In genomic region chr10:60419249-60419648, GRCh38 we compare ENCODE assay signal across 19 cellular contexts. TPM values are rescaled to one million over a fixed set of nuclear protein-coding genes. Genes with fewer than 3 reads are reported as not detected.
DNase-seq lines count a peak whose midpoint lies in the region; ATAC-seq, FAIRE-seq and TF ChIP-seq lines count a peak whose summit lies in the region.
"Had no signal": no experiment of that assay in that cellular context is flagged by ENCODE, and none has a peak within 500 bp of the region (broad histone marks: within the 10 kb centered on the region; RNA-seq: fewer than 3 reads in every experiment).

No MANE protein-coding gene starts in this region.

- H3K18ac ChIP-seq in IMR-90 (ENCODE audit: low read depth, low read length), result no peak overlapping the region
- H3K18ac ChIP-seq in H1 (ENCODE audit: extremely low read depth, low read length), result no peak overlapping the region
- H3K18ac ChIP-seq in trophoblast cell (ENCODE audit: low read length), result no peak overlapping the region

- CTCF ChIA-PET in IMR-90 (lab: Yijun Ruan, JAX) (no interaction called here), H1 (lab: Charles Lee; ENCODE audit: partially characterized antibody) (interaction anchor here (0.6 to 1.2 kb wide), 4 partner anchors 10 to 215 kb away, joined by 3 to 4 read pairs (median 4); no protein-coding TSS in a partner anchor)

- peak; percentile 78 for FAIRE-seq in H1 (lab: Jason Lieb, UNC)
- FAIRE-seq: G401.6, GM12878, GM19239 had no signal

- no peak for ATAC-seq in IMR-90 (ENCODE audit: low read depth)
- no peak for ATAC-seq in GM21381 (IDR thresholded peaks at IDR 0.05; ENCODE audit: unreplicated experiment)
- ATAC-seq: CD8-positive, alpha-beta T cell; GM12878; HCT116 had no signal

- TF ChIP-seq RAD21 in IMR-90 (IDR thresholded peaks at IDR 0.05; ENCODE audit: low read length) (no peak), H1 (IDR thresholded peaks at IDR 0.05 in 1 of 2, conservative IDR thresholded peaks at IDR 0.05 in 1 of 2; ENCODE audit: low read depth in 2 of 2, low read length in 2 of 2) (no peak)

- H3K4me1 ChIP-seq in IMR-90 (ENCODE audit: control insufficient read depth, insufficient read depth, low read length) (peaks cover 6% of the 10 kb centered on the region), H1 (replicated peaks in 1 of 4; ENCODE audit: control insufficient read depth in 3 of 4, insufficient read depth in 4 of 4, low read length in 3 of 4) (peaks cover 0 to 10% (median 4%) of the 10 kb centered on the region in 4 experiments; a peak in 3 of 7 replicates), trophoblast cell (ENCODE audit: control insufficient read depth in 1 of 2, insufficient read depth in 2 of 2, low read length in 2 of 2) (peaks cover 4 to 8% of the 10 kb centered on the region in 2 experiments), spleen (no peaks in the 10 kb centered on the region), esophagus muscularis mucosa (no peaks in the 10 kb centered on the region)
- H3K4me1 ChIP-seq: BLaER1 had no signal

- POLR2A ChIA-PET in IMR-90 (lab: Charles Lee; ENCODE audit: unreplicated experiment) (no interaction called here), H1 (lab: Charles Lee; ENCODE audit: partially characterized antibody) (no interaction called here)

- H2AK9ac ChIP-seq in IMR-90 (replicated peaks; ENCODE audit: low read depth, low read length, poor library complexity), result no peak overlapping the region

- H3K9me1 ChIP-seq in IMR-90 (ENCODE audit: insufficient read depth, low read length), result peaks cover 9% of the 10 kb centered on the region; the same call in 1 of the 2 replicates

- no peak overlapping the region; the same call in 1 of the 2 replicates for H4K5ac ChIP-seq in IMR-90 (ENCODE audit: low read depth, low read length)
- no peak overlapping the region for H4K5ac ChIP-seq in H1 (ENCODE audit: insufficient read length, low read depth, low read length)

- H2BK15ac ChIP-seq in IMR-90 (ENCODE audit: low read depth, low read length) (no peak overlapping the region), H1 (ENCODE audit: low read length) (no peak overlapping the region)

- H3K14ac ChIP-seq in IMR-90 (replicated peaks; ENCODE audit: low read depth, low read length), result no peak overlapping the region
- H3K14ac ChIP-seq in H1 (ENCODE audit: insufficient read length), result no peak overlapping the region
- H3K14ac ChIP-seq in trophoblast cell (ENCODE audit: low read length), result no peak overlapping the region

- no peak for TF ChIP-seq POLR2A in IMR-90 (IDR thresholded peaks at IDR 0.05; ENCODE audit: low read depth, low read length)
- TF ChIP-seq POLR2A in H1 (IDR thresholded peaks at IDR 0.05; ENCODE audit: control extremely low read depth in 1 of 2, low read depth in 2 of 2, low read length in 2 of 2), result no peak
- no peak for TF ChIP-seq POLR2A in spleen (IDR thresholded peaks at IDR 0.05)
- no peak for TF ChIP-seq POLR2A in esophagus muscularis mucosa (IDR thresholded peaks at IDR 0.05; ENCODE audit: low read depth)

- H3K79me2 ChIP-seq in H1 (ENCODE audit: control insufficient read depth in 1 of 2, insufficient read depth in 2 of 2, low read length in 2 of 2) (no peaks in the 10 kb centered on the region), trophoblast cell (ENCODE audit: control insufficient read depth, insufficient read depth, low read length, poor library complexity) (no peaks in the 10 kb centered on the region)

- H3K4ac ChIP-seq in IMR-90 (ENCODE audit: low read depth, low read length), result no peak overlapping the region
- no peak overlapping the region for H3K4ac ChIP-seq in H1 (replicated peaks; ENCODE audit: insufficient read length, low read depth, low read length)
- H3K4ac ChIP-seq in trophoblast cell (ENCODE audit: low read depth, low read length), result no peak overlapping the region

- H4K12ac ChIP-seq in trophoblast cell (ENCODE audit: low read depth, low read length), result no peak overlapping the region

- no peak overlapping the region for H3K4me2 ChIP-seq in IMR-90 (ENCODE audit: low read depth, low read length)
- H3K4me2 ChIP-seq in H1 (ENCODE audit: insufficient read depth in 1 of 2, low read depth in 2 of 2, low read length in 2 of 2), result no peak overlapping the region
- no peak overlapping the region for H3K4me2 ChIP-seq in trophoblast cell (ENCODE audit: low read length)
- H3K4me2 ChIP-seq: BLaER1 had no signal

- intact Hi-C loops in IMR-90 (cut with micrococcal nuclease) (no loop called here), spleen (cut with DNase I; ENCODE audit: low total_unique reads) (no loop called here), esophagus muscularis mucosa (cut with DNase I) (no loop called here)

- H4K8ac ChIP-seq in IMR-90 (ENCODE audit: low read depth in 2 of 2, low read length in 2 of 2) (no peak overlapping the region), H1 (ENCODE audit: extremely low read depth, insufficient read depth, low read length) (no peak overlapping the region), trophoblast cell (ENCODE audit: low read depth, low read length) (no peak overlapping the region)

- H2BK120ac ChIP-seq in IMR-90 (ENCODE audit: low read depth, low read length) (peak overlapping the region; percentile 6; the same call in 1 of the 2 replicates), H1 (replicated peaks; ENCODE audit: low read depth, low read length) (no peak overlapping the region), trophoblast cell (ENCODE audit: insufficient read depth, low read length, poor library complexity) (no peak overlapping the region)

- no peak overlapping the region for H2AFZ ChIP-seq in IMR-90 (replicated peaks; ENCODE audit: low read length, poor library complexity)
- H2AFZ ChIP-seq in H1 (ENCODE audit: low read length), result no peak overlapping the region
- no peak overlapping the region for H2AFZ ChIP-seq in trophoblast cell (ENCODE audit: insufficient read depth, low read length, poor library complexity)

- H4K91ac ChIP-seq in IMR-90 (ENCODE audit: insufficient read depth, low read depth, low read length) (no peak overlapping the region), H1 (replicated peaks; ENCODE audit: insufficient read length, low read length) (no peak overlapping the region), trophoblast cell (ENCODE audit: low read depth, low read length) (peak overlapping the region; percentile 4)

- H3K56ac ChIP-seq in IMR-90 (ENCODE audit: extremely low read depth, insufficient read depth, low read length), result no peak overlapping the region
- no peak overlapping the region for H3K56ac ChIP-seq in H1 (replicated peaks; ENCODE audit: insufficient read length, low read depth, low read length)

- in situ Hi-C loops in IMR-90 (cut with MboI; ENCODE audit: low sequenced_read_pairs), result loop anchor here (25.0 kb wide), 1 partner anchor 532 kb away; no protein-coding TSS in a partner anchor

- no peak overlapping the region for H3K27ac ChIP-seq in IMR-90 (ENCODE audit: insufficient read depth, low read length)
- no peak overlapping the region for H3K27ac ChIP-seq in H1 (ENCODE audit: low read depth, low read length)
- H3K27ac ChIP-seq in trophoblast cell (ENCODE audit: low read depth, low read length), result no peak overlapping the region
- H3K27ac ChIP-seq in spleen, result no peak overlapping the region
- no peak overlapping the region for H3K27ac ChIP-seq in esophagus muscularis mucosa (replicated peaks in 1 of 4)
- H3K27ac ChIP-seq: BLaER1, C4-2B had no signal

- H3K23me2 ChIP-seq in H1 (ENCODE audit: low read depth, low read length), result no peaks in the 10 kb centered on the region

- no TSS peak for BruUV-seq in IMR-90 (replicated peaks; lab: Mats Ljungman, UMichigan)

- dilution Hi-C loops in IMR-90 (cut with HindIII; ENCODE audit: low sequenced_read_pairs, unreplicated experiment), result no loop called here

- H3K4me3 ChIP-seq in IMR-90 (ENCODE audit: insufficient read depth, low read depth, low read length) (no peak overlapping the region), H1 (ENCODE audit: extremely low read depth in 1 of 4, insufficient read depth in 2 of 4, low read depth in 3 of 4, low read length in 4 of 4) (no peak overlapping the region), trophoblast cell (ENCODE audit: low read depth, low read length) (no peak overlapping the region), spleen (no peak overlapping the region), esophagus muscularis mucosa (no peak overlapping the region)
- H3K4me3 ChIP-seq: BLaER1, GM12878 had no signal

- no peaks in the 10 kb centered on the region for H3K9me3 ChIP-seq in IMR-90 (ENCODE audit: control insufficient read depth, insufficient read depth, low read length)
- no peaks in the 10 kb centered on the region for H3K9me3 ChIP-seq in H1 (ENCODE audit: insufficient read depth in 2 of 2, low read depth in 1 of 2, low read length in 1 of 2)
- H3K9me3 ChIP-seq in trophoblast cell (ENCODE audit: insufficient read depth, low read depth, low read length), result no peaks in the 10 kb centered on the region
- no peaks in the 10 kb centered on the region for H3K9me3 ChIP-seq in spleen
- H3K9me3 ChIP-seq in esophagus muscularis mucosa, result no peaks in the 10 kb centered on the region
- H3K9me3 ChIP-seq: BLaER1, Caco-2 had no signal

- H3K9ac ChIP-seq in IMR-90 (ENCODE audit: low read depth, low read length) (no peak overlapping the region), H1 (replicated peaks in 1 of 4; ENCODE audit: extremely low read depth in 1 of 4, low read depth in 3 of 4, low read length in 3 of 4) (no peak overlapping the region), trophoblast cell (ENCODE audit: low read length) (no peak overlapping the region)
- H3K9ac ChIP-seq: BLaER1 had no signal

- H2BK5ac ChIP-seq in IMR-90 (ENCODE audit: low read depth, low read length, poor library complexity, severe bottlenecking) (no peak overlapping the region), H1 (ENCODE audit: low read depth, low read length) (no peak overlapping the region), trophoblast cell (ENCODE audit: low read depth, low read length, poor library complexity) (peak overlapping the region; percentile 37)

- TF ChIP-seq CTCF in IMR-90 (conservative IDR thresholded peaks at IDR 0.05; ENCODE audit: low read depth, low read length), result no peak
- TF ChIP-seq CTCF in H1 (IDR thresholded peaks at IDR 0.05; ENCODE audit: control extremely low read depth in 1 of 3, insufficient read depth in 1 of 3, low read depth in 1 of 3, low read length in 3 of 3), result no peak
- TF ChIP-seq CTCF in spleen (IDR thresholded peaks at IDR 0.05 in 8 of 11, conservative IDR thresholded peaks at IDR 0.05 in 3 of 11), result no peak
- no peak for TF ChIP-seq CTCF in esophagus muscularis mucosa (IDR thresholded peaks at IDR 0.05)

- DNase-seq in IMR-90 (no peak), H1 (ENCODE audit: low read depth in 1 of 2, low spot score in 2 of 2) (no peak), trophoblast cell (no peak), spleen (no peak), esophagus muscularis mucosa (ENCODE audit: extremely low spot score) (no peak)
- DNase-seq: Caco-2; CD4-positive, CD25-positive, alpha-beta regulatory T cell; CD8-positive, alpha-beta T cell; DMS153; DND-41; GOT3; H9 had no signal

- H2BK12ac ChIP-seq in H1 (ENCODE audit: low read depth, low read length), result no peak overlapping the region
- peak overlapping the region; percentile 3 for H2BK12ac ChIP-seq in trophoblast cell (ENCODE audit: low read length)

- H3K27me3 ChIP-seq in IMR-90 (ENCODE audit: control insufficient read depth, insufficient read depth, low read length), result no peaks in the 10 kb centered on the region
- peaks cover 1 to 25% (median 20%) of the 10 kb centered on the region in 4 experiments; a peak in 6 of 7 replicates for H3K27me3 ChIP-seq in H1 (replicated peaks in 1 of 4; ENCODE audit: control insufficient read depth in 3 of 4, extremely low read depth in 1 of 4, insufficient read depth in 3 of 4, low read length in 3 of 4)
- H3K27me3 ChIP-seq in trophoblast cell (ENCODE audit: insufficient read depth, low read length), result no peaks in the 10 kb centered on the region
- no peaks in the 10 kb centered on the region for H3K27me3 ChIP-seq in spleen (replicated peaks in 1 of 7)
- no peaks in the 10 kb centered on the region for H3K27me3 ChIP-seq in esophagus muscularis mucosa
- H3K27me3 ChIP-seq: BLaER1 had no signal

- no peak; a peak in 1 of 3 replicates for TF ChIP-seq EP300 in H1 (IDR thresholded peaks at IDR 0.05; ENCODE audit: borderline replicate concordance in 1 of 2, low read depth in 2 of 2, low read length in 2 of 2)
- no peak for TF ChIP-seq EP300 in esophagus muscularis mucosa (IDR thresholded peaks at IDR 0.05)

- H2AK5ac ChIP-seq in IMR-90 (ENCODE audit: low read depth, low read length) (peak overlapping the region; percentile 7; the same call in 1 of the 2 replicates), H1 (ENCODE audit: low read depth, low read length) (no peak overlapping the region), trophoblast cell (ENCODE audit: low read length) (no peak overlapping the region)

- H2BK20ac ChIP-seq in IMR-90 (ENCODE audit: low read depth, low read length) (peak overlapping the region; percentile 9; the same call in 1 of the 2 replicates), H1 (ENCODE audit: low read length) (no peak overlapping the region)

- no peaks in the 10 kb centered on the region for H3K79me1 ChIP-seq in IMR-90 (ENCODE audit: low read depth in 1 of 2, low read length in 2 of 2)
- H3K79me1 ChIP-seq in H1 (ENCODE audit: low read depth, low read length), result no peaks in the 10 kb centered on the region
- H3K79me1 ChIP-seq in trophoblast cell (ENCODE audit: low read length), result peaks cover 10% of the 10 kb centered on the region

- H3K23ac ChIP-seq in IMR-90 (ENCODE audit: low read depth, low read length) (no peak overlapping the region), H1 (ENCODE audit: insufficient read length) (no peak overlapping the region), trophoblast cell (ENCODE audit: low read length) (no peak overlapping the region)

- H3K36me3 ChIP-seq in IMR-90 (ENCODE audit: control insufficient read depth, insufficient read depth, low read length) (no peaks in the 10 kb centered on the region), H1 (ENCODE audit: control insufficient read depth in 2 of 4, insufficient read depth in 4 of 4, low read length in 3 of 4) (no peaks in the 10 kb centered on the region), trophoblast cell (ENCODE audit: control insufficient read depth in 1 of 2, insufficient read depth in 2 of 2, low read length in 2 of 2) (no peaks in the 10 kb centered on the region), spleen (no peaks in the 10 kb centered on the region), esophagus muscularis mucosa (no peaks in the 10 kb centered on the region)
- H3K36me3 ChIP-seq: BLaER1 had no signal

- no peaks in the 10 kb centered on the region for H4K20me1 ChIP-seq in IMR-90 (ENCODE audit: insufficient read depth, low read length)
- H4K20me1 ChIP-seq in H1 (replicated peaks in 1 of 2; ENCODE audit: control insufficient read depth in 1 of 2, insufficient read depth in 2 of 2, low read length in 2 of 2), result no peaks in the 10 kb centered on the region
- H4K20me1 ChIP-seq: BLaER1 had no signal

RNA-seq across cellular contexts. Expression of gene ANK3, which starts 29.6 kb away (rescaled TPM):
- total RNA-seq in IMR-90 (2012; rRNA removed) (1.7 and 1.8 TPM in 2 replicates), spleen (100 to 1,000 TPM in 1 of 7 donors, 10 to 100 TPM in 6; 30.6 to 133 (median 75.7) TPM), esophagus muscularis mucosa (10 to 100 TPM; 25.5 to 44.9 (median 26.6) TPM)
- polyA plus RNA-seq in IMR-90 (2012; rRNA removed) (0.55 and 0.63 TPM in 2 replicates), H1 (2011; rRNA removed) (12.8 and 18.1 TPM in 2 replicates), spleen (1 to 10 TPM; 2.0 to 6.2 (median 4.2) TPM)
- 0.11 and 0.47 TPM in 2 replicates for polyA plus RNA-seq in IMR-90 (2012; cell fraction: cytosol; rRNA removed)
- polyA plus RNA-seq in IMR-90 (2012; cell fraction: nucleus; rRNA removed; ENCODE audit: low replicate concordance), result 0.18 and 1.1 TPM in 2 replicates
- 48.9 and 67.9 TPM in 2 replicates for total RNA-seq in H1 (2021; fragmentation: NEBNext Ultra II Directional; extraction: Animal tissue kit (Norgen Biotek cat#: 25700))
- 22.8 TPM for polyA plus RNA-seq in H1 (2011; cell fraction: cytosol; rRNA removed)
- polyA plus RNA-seq in H1 (2011; cell fraction: nucleus; rRNA removed), result 28.7 TPM
- polyA plus RNA-seq in H1 (2012, experiment 1 of 2), result 24.5 to 37.1 TPM (median 30.6 TPM) in 4 replicates
- polyA plus RNA-seq in H1 (2012, experiment 2 of 2), result 1.6 TPM
- 73.3 TPM for polyA plus RNA-seq in H1 (2013, experiment 1 of 2)
- 71.7 TPM for polyA plus RNA-seq in H1 (2013, experiment 2 of 2)
- 99.2 and 105 TPM in 2 replicates for polyA minus RNA-seq in H1 (2011; rRNA and poly(A)+ RNA removed)
- 48.6 TPM for polyA minus RNA-seq in H1 (2011; cell fraction: cytosol; rRNA and poly(A)+ RNA removed)
- 208 TPM for polyA minus RNA-seq in H1 (2011; cell fraction: nucleus; rRNA and poly(A)+ RNA removed)
- polyA plus RNA-seq in trophoblast cell (2013), result 59.8 and 70.8 TPM in 2 replicates
